9 cellular contexts compared by ENCODE assay signal in the genomic region with DNA sequence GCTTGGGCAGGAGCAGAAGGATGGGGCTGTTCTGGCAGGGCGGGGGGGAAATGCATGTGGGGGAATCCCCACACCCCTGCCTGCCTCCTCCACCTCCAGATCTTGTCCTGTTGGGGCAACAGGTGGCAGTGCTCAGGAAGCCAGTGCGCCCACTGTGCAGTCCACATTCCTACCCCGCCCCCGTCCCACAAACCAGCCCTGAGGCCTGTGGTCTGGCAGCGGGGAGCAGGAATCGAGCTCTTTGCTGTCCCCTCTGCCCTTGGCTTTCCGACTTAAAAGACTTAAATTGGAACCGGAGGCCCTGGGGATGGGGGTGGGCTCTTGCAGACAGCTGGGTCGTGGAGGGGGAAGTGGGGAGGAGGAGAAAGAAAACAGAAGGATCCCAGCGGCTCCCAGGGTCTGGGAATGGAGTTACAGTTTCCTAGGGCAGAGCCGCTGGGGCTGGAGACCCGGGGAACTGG. TPM values are rescaled to one million over a fixed set of nuclear protein-coding genes. Genes with fewer than 3 reads are reported as not detected.
DNase-seq lines count a peak whose midpoint lies in the region; ATAC-seq, FAIRE-seq and TF ChIP-seq lines count a peak whose summit lies in the region.
"Had no signal": no experiment of that assay in that cellular context is flagged by ENCODE, and none has a peak within 500 bp of the region (broad histone marks: within the 10 kb centered on the region; RNA-seq: fewer than 3 reads in every experiment).

No MANE protein-coding gene starts in this region.

- peak overlapping the region in 3 of 10 experiments; percentile 27 to 42 (median 31); a peak in 4 of 20 replicates for H3K4me3 ChIP-seq in BLaER1 treated with 17β-estradiol and CSF1 and Interleukin-3, amounts not matched to agents 10 nM and 100 nM
- H3K4me3 ChIP-seq in HUES64 (ENCODE audit: low read length): no peak overlapping the region
- no peak overlapping the region for H3K4me3 ChIP-seq in astrocyte (ENCODE audit: insufficient read depth, low read depth, low read length)
- no peak overlapping the region for H3K4me3 ChIP-seq in ovary
- no peak overlapping the region for H3K4me3 ChIP-seq in kidney (ENCODE audit: low read length in 2 of 2)

- peak overlapping the region in 10 of 11 experiments; percentile 34 to 86 (median 78); a peak in 19 of 22 replicates for H3K27ac ChIP-seq in BLaER1 treated with 17β-estradiol and CSF1 and Interleukin-3, amounts not matched to agents 10 nM and 100 nM
- H3K27ac ChIP-seq in HUES64 (ENCODE audit: low read depth, low read length) (peak overlapping the region; percentile 82), astrocyte (ENCODE audit: low read depth, low read length) (no peak overlapping the region), ovary (no peak overlapping the region), kidney (ENCODE audit: low read depth in 2 of 2, low read length in 2 of 2) (no peak overlapping the region)

- H2AFZ ChIP-seq in astrocyte (ENCODE audit: low read depth, low read length): peak overlapping the region; percentile 72

- no peak for TF ChIP-seq EP300 in ovary (IDR thresholded peaks at IDR 0.05)

- WGBS in HUES64: 13% methylated on average over 11 of the region's 12 CpGs
- 19 to 35% (median 24%) methylated on average over 12 of the region's 12 CpGs for WGBS in ovary, 3 donors

- peaks cover 34 to 62% (median 46%) of the 10 kb centered on the region in 10 experiments for H3K4me1 ChIP-seq in BLaER1 treated with 17β-estradiol and CSF1 and Interleukin-3, amounts not matched to agents 10 nM and 100 nM
- peaks cover 17% of the 10 kb centered on the region for H3K4me1 ChIP-seq in HUES64 (ENCODE audit: insufficient read depth, low read length)
- H3K4me1 ChIP-seq in astrocyte (ENCODE audit: insufficient read depth, low read length): peaks cover 24% of the 10 kb centered on the region
- peaks cover 7% of the 10 kb centered on the region for H3K4me1 ChIP-seq in ovary (ENCODE audit: insufficient read depth)
- H3K4me1 ChIP-seq in kidney (ENCODE audit: control insufficient read depth in 1 of 2, insufficient read depth in 1 of 2, low read depth in 1 of 2, low read length in 2 of 2): peaks cover 0 to 13% of the 10 kb centered on the region in 2 donors

- H4K20me1 ChIP-seq in BLaER1 treated with 17β-estradiol and CSF1 and Interleukin-3, amounts not matched to agents 10 nM and 100 nM: no peaks in the 10 kb centered on the region; a peak in 2 of 22 replicates
- no peaks in the 10 kb centered on the region for H4K20me1 ChIP-seq in astrocyte (ENCODE audit: insufficient read depth, low read length)

- FAIRE-seq in astrocyte (lab: Jason Lieb, UNC): no peak
- FAIRE-seq in kidney (lab: Jason Lieb, UNC): no peak

- peak overlapping the region; percentile 81 to 97 (median 89) for H3K4me2 ChIP-seq in BLaER1 treated with 17β-estradiol and CSF1 and Interleukin-3, amounts not matched to agents 10 nM and 100 nM
- H3K4me2 ChIP-seq in astrocyte (ENCODE audit: low read length): peak overlapping the region; percentile 57

- TF ChIP-seq POLR2A in ovary (IDR thresholded peaks at IDR 0.05): no peak

- DNase-seq in astrocyte (ENCODE audit: low read depth) (peak; percentile 59), natural killer cell (no peak), SK-N-DZ (ENCODE audit: low spot score) (no peak), ovary (no peak), kidney (no peak)
- DNase-seq: NCI-H1417 had no signal

- H3K9me3 Mint-ChIP-seq in astrocyte (ENCODE audit: unreplicated experiment): no peaks in the 10 kb centered on the region
- H3K9me3 Mint-ChIP-seq in natural killer cell: no peaks in the 10 kb centered on the region

- H3K4me3 Mint-ChIP-seq in astrocyte (ENCODE audit: unreplicated experiment) (peak overlapping the region; percentile 14), natural killer cell (peak overlapping the region; percentile 65)

- H3K27me3 Mint-ChIP-seq in astrocyte (ENCODE audit: low read depth, unreplicated experiment) (peaks cover 5% of the 10 kb centered on the region), natural killer cell (ENCODE audit: low read depth in 2 of 2) (no peaks in the 10 kb centered on the region)

- H3K79me2 ChIP-seq in astrocyte (ENCODE audit: insufficient read depth, low read length): no peaks in the 10 kb centered on the region

- no peaks in the 10 kb centered on the region for H3K27me3 ChIP-seq in BLaER1 treated with 17β-estradiol and CSF1 and Interleukin-3, amounts not matched to agents 10 nM and 100 nM
- H3K27me3 ChIP-seq in HUES64 (ENCODE audit: insufficient read depth, low read length) (peaks cover 10% of the 10 kb centered on the region), astrocyte (ENCODE audit: insufficient read depth, low read length) (peaks cover 2% of the 10 kb centered on the region), ovary (no peaks in the 10 kb centered on the region)

- ATAC-seq in natural killer cell: peak in 1 of 3 donors; percentile 9
- ATAC-seq in GM18909 (IDR thresholded peaks at IDR 0.05; ENCODE audit: poor library complexity, unreplicated experiment): no peak

- no peaks in the 10 kb centered on the region for H3K9me3 ChIP-seq in BLaER1 treated with 17β-estradiol and CSF1 and Interleukin-3, amounts not matched to agents 10 nM and 100 nM (replicated peaks in 1 of 11)
- H3K9me3 ChIP-seq in HUES64 (ENCODE audit: insufficient read depth, low read depth, low read length) (no peaks in the 10 kb centered on the region), astrocyte (ENCODE audit: insufficient read depth, low read depth, low read length) (no peaks in the 10 kb centered on the region), ovary (no peaks in the 10 kb centered on the region), kidney (ENCODE audit: control insufficient read depth in 1 of 2, low read length in 2 of 2) (no peaks in the 10 kb centered on the region)

- no peaks in the 10 kb centered on the region for H3K36me3 ChIP-seq in BLaER1 treated with 17β-estradiol and CSF1 and Interleukin-3, amounts not matched to agents 10 nM and 100 nM
- no peaks in the 10 kb centered on the region for H3K36me3 ChIP-seq in HUES64 (ENCODE audit: insufficient read depth, low read length)
- no peaks in the 10 kb centered on the region for H3K36me3 ChIP-seq in astrocyte (ENCODE audit: insufficient read depth, low read length)
- no peaks in the 10 kb centered on the region for H3K36me3 ChIP-seq in ovary
- no peaks in the 10 kb centered on the region for H3K36me3 ChIP-seq in kidney (ENCODE audit: control insufficient read depth in 1 of 2, insufficient read depth in 2 of 2, low read length in 2 of 2)

- no peaks in the 10 kb centered on the region for H3K36me3 Mint-ChIP-seq in astrocyte (ENCODE audit: low read depth, unreplicated experiment)
- H3K36me3 Mint-ChIP-seq in natural killer cell: no peaks in the 10 kb centered on the region

- TF ChIP-seq CTCF in astrocyte (IDR thresholded peaks at IDR 0.05; ENCODE audit: insufficient read depth, low read depth, low read length) (no peak), natural killer cell (IDR thresholded peaks at IDR 0.05) (no peak), ovary (IDR thresholded peaks at IDR 0.05) (no peak), kidney (IDR thresholded peaks at IDR 0.05; ENCODE audit: borderline replicate concordance, extremely low read depth, insufficient read depth) (no peak)

- H3K4me1 Mint-ChIP-seq in astrocyte (ENCODE audit: low read depth, unreplicated experiment) (peaks cover 16% of the 10 kb centered on the region), natural killer cell (peaks cover 25 to 52% of the 10 kb centered on the region in 2 donors)

- H3K27ac Mint-ChIP-seq in astrocyte (ENCODE audit: unreplicated experiment): peak overlapping the region; percentile 80
- H3K27ac Mint-ChIP-seq in natural killer cell: peak overlapping the region; percentile 60 to 88

- H3K9ac ChIP-seq in BLaER1 treated with 17β-estradiol and CSF1 and Interleukin-3, amounts not matched to agents 10 nM and 100 nM: peak overlapping the region; percentile 3 to 78 (median 67); a peak in 15 of 22 replicates
- peak overlapping the region; percentile 17; the same call in 1 of the 2 replicates for H3K9ac ChIP-seq in HUES64 (ENCODE audit: low read depth, low read length)
- peak overlapping the region; percentile 75 for H3K9ac ChIP-seq in astrocyte (ENCODE audit: low read length)
- no peak overlapping the region for H3K9ac ChIP-seq in kidney (ENCODE audit: low read length in 2 of 2)

- intact Hi-C loops in natural killer cell (cut with micrococcal nuclease) (loop anchor here (2.0 to 10.0 kb wide), 8 partner anchors 74 to 594 kb away; a partner anchor contains a TSS), ovary (cut with DNase I) (loop anchor here in 3 of 4 donors (2.0 to 5.0 kb wide), 2 partner anchors 191 to 194 kb away; a partner anchor contains a TSS), kidney (cut with DNase I) (loop anchor here (10.0 kb wide), 1 partner anchor 174 kb away; no protein-coding TSS in a partner anchor)

RNA-seq across cellular contexts. Expression of a gene that starts 4.3 kb away (rescaled TPM):
- not detected for polyA plus RNA-seq in HUES64 (2013, experiment 1 of 2)
- not detected for polyA plus RNA-seq in HUES64 (2013, experiment 2 of 2)
- total RNA-seq in astrocyte (1.1 and 2.9 TPM in 2 replicates), natural killer cell (1 to 10 TPM; 2.6 to 6.3 (median 3.0) TPM), ovary (1 to 10 TPM in 3 of 7 donors, under 1 TPM in 1, not detected in 3; 0.98 to 2.4 (median 1.3) TPM), kidney (0.35 TPM)
- polyA plus RNA-seq in SK-N-DZ (2014; cell fraction: cytosol; rRNA removed): 0.72 and 0.95 TPM in 2 replicates
- polyA plus RNA-seq in SK-N-DZ (2014; cell fraction: nucleus; rRNA removed): 14.5 and 24.4 TPM in 2 replicates
- polyA plus RNA-seq in ovary (under 1 TPM in 1 of 2 donors, not detected in 1; 0.30 TPM), kidney (ENCODE audit: insufficient read depth, low read depth, low replicate concordance) (not detected)

RNA-seq across cellular contexts. Expression of a gene that starts 24.7 kb away (rescaled TPM):
- polyA plus RNA-seq in HUES64 (2013, experiment 1 of 2): 2.2 TPM
- 2.5 TPM for polyA plus RNA-seq in HUES64 (2013, experiment 2 of 2)
- 0.68 and 0.91 TPM in 2 replicates for total RNA-seq in astrocyte
- 1 to 10 TPM; 3.8 to 7.7 (median 4.0) TPM for total RNA-seq in natural killer cell
- polyA plus RNA-seq in SK-N-DZ (2014; cell fraction: cytosol; rRNA removed): 5.6 and 10.4 TPM in 2 replicates
- polyA plus RNA-seq in SK-N-DZ (2014; cell fraction: nucleus; rRNA removed): 16.4 and 31.3 TPM in 2 replicates
- 1 to 10 TPM; 1.3 to 3.7 (median 2.3) TPM for total RNA-seq in ovary
- polyA plus RNA-seq in ovary: 1 to 10 TPM in 1 of 2 donors, under 1 TPM in 1; 0.57 to 2.8 TPM
- 1.8 TPM for total RNA-seq in kidney
- polyA plus RNA-seq in kidney (ENCODE audit: insufficient read depth, low read depth, low replicate concordance): 1.5 TPM

RNA-seq across cellular contexts. Expression of a gene that starts 24.7 kb away (rescaled TPM):
- polyA plus RNA-seq in HUES64 (2013, experiment 1 of 2): 16.8 TPM
- polyA plus RNA-seq in HUES64 (2013, experiment 2 of 2): 16.7 TPM
- total RNA-seq in astrocyte (22.6 and 27.3 TPM in 2 replicates), natural killer cell (10 to 100 TPM; 42.8 to 49.3 (median 48.4) TPM), ovary (10 to 100 TPM; 21.0 to 38.1 (median 29.7) TPM), kidney (36.9 TPM)
- polyA plus RNA-seq in SK-N-DZ (2014; cell fraction: cytosol; rRNA removed): 17.1 and 19.8 TPM in 2 replicates
- polyA plus RNA-seq in SK-N-DZ (2014; cell fraction: nucleus; rRNA removed): 56.8 and 60.6 TPM in 2 replicates
- polyA plus RNA-seq in ovary (10 to 100 TPM; 13.1 to 24.1 TPM), kidney (ENCODE audit: insufficient read depth, low read depth, low replicate concordance) (28.8 TPM)

RNA-seq across cellular contexts. Expression of a gene that starts 57.0 kb away (rescaled TPM):
- polyA plus RNA-seq in HUES64 (2013, experiment 1 of 2): 0.80 TPM
- 1.6 TPM for polyA plus RNA-seq in HUES64 (2013, experiment 2 of 2)
- 3.3 and 3.7 TPM in 2 replicates for total RNA-seq in astrocyte
- under 1 TPM in 1 of 3 donors, not detected in 2; 0.61 TPM for total RNA-seq in natural killer cell
- not detected in 2 replicates for polyA plus RNA-seq in SK-N-DZ (2014; cell fraction: cytosol; rRNA removed)
- not detected in 2 replicates for polyA plus RNA-seq in SK-N-DZ (2014; cell fraction: nucleus; rRNA removed)
- 1 to 10 TPM in 5 of 7 donors, under 1 TPM in 2; 0.48 to 3.8 (median 1.4) TPM for total RNA-seq in ovary
- polyA plus RNA-seq in ovary: 1 to 10 TPM in 1 of 2 donors, under 1 TPM in 1; 0.63 to 3.7 TPM
- total RNA-seq in kidney: 3.0 TPM
- not detected for polyA plus RNA-seq in kidney (ENCODE audit: insufficient read depth, low read depth, low replicate concordance)

Comparison
In these comparisons a context has a peak if more than half of its experiments do, and no peak if none do; other contexts are left out.
1. H3K27ac ChIP-seq: peak in BLaER1 treated with 17β-estradiol and CSF1 and Interleukin-3, amounts not matched to agents 10 nM and 100 nM (10 of 11) and HUES64 (single experiment); none in astrocyte (single experiment), ovary (0 of 2) and kidney (0 of 2).
2. H3K9ac ChIP-seq: peak in BLaER1 treated with 17β-estradiol and CSF1 and Interleukin-3, amounts not matched to agents 10 nM and 100 nM (11 of 11), HUES64 (single experiment) and astrocyte (single experiment); none in kidney (0 of 2).